24 cellular contexts compared by ENCODE assay signal in the genomic region with DNA sequence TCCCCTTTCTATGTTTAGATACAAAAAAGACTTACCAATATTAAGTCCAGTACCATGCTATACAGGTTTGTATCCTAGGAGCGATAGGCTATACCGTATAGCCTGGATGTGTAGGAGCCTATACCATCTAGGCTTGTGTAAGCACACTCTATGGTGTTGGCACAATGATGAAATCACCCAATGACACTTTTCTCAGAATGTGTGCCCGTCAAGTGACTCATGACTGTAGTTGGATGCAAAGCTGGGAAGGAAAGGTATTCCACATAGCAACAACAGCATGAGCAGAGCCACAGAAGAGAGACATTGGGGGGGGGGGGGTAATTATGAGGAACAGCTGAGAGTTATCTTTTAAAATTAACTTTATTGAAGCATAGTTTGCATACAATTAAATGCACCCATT.
DNase-seq lines count a peak whose midpoint lies in the region; ATAC-seq, FAIRE-seq and TF ChIP-seq lines count a peak whose summit lies in the region.
"Had no signal": no experiment of that assay in that cellular context is flagged by ENCODE, and none has a peak within 500 bp of the region (broad histone marks: within the 10 kb centered on the region; RNA-seq: fewer than 3 reads in every experiment).

No MANE protein-coding gene starts in this region.

- no peaks in the 10 kb centered on the region for H3K36me3 ChIP-seq in H1 (ENCODE audit: control insufficient read depth in 2 of 4, insufficient read depth in 4 of 4, low read length in 3 of 4)
- peaks cover 0 to 74% of the 10 kb centered on the region in 2 donors for H3K36me3 ChIP-seq in psoas muscle (ENCODE audit: insufficient read depth in 1 of 2, low read depth in 1 of 2)

- H3K4me1 ChIP-seq in H1 (replicated peaks in 1 of 4; ENCODE audit: control insufficient read depth in 3 of 4, insufficient read depth in 4 of 4, low read length in 3 of 4), result no peaks in the 10 kb centered on the region; a peak in 1 of 7 replicates
- peaks cover 3% of the 10 kb centered on the region for H3K4me1 ChIP-seq in psoas muscle
- H3K4me1 ChIP-seq: heart right ventricle had no signal

- H3K23ac ChIP-seq in H1 (ENCODE audit: insufficient read length), result no peak overlapping the region

- no peaks in the 10 kb centered on the region for H3K23me2 ChIP-seq in H1 (ENCODE audit: low read depth, low read length)

- H3K18ac ChIP-seq in H1 (ENCODE audit: extremely low read depth, low read length), result no peak overlapping the region

- no peak overlapping the region for H2BK15ac ChIP-seq in H1 (ENCODE audit: low read length)

- H4K5ac ChIP-seq in H1 (ENCODE audit: insufficient read length, low read depth, low read length), result no peak overlapping the region

- H3K4me1 Mint-ChIP-seq in T-cell, result no peaks in the 10 kb centered on the region
- H3K4me1 Mint-ChIP-seq: activated B cell treated with CpG ODN at 0.5 μM for 24 hours; activated naive CD8-positive, alpha-beta T cell treated with anti-CD3 and anti-CD28 coated beads for 36 hours had no signal

- TF ChIP-seq CTCF in H1 (IDR thresholded peaks at IDR 0.05; ENCODE audit: control extremely low read depth in 1 of 3, insufficient read depth in 1 of 3, low read depth in 1 of 3, low read length in 3 of 3) (no peak), psoas muscle (IDR thresholded peaks at IDR 0.05) (no peak)

- H3K9me3 ChIP-seq in H1 (ENCODE audit: insufficient read depth in 2 of 2, low read depth in 1 of 2, low read length in 1 of 2) (no peaks in the 10 kb centered on the region), psoas muscle (no peaks in the 10 kb centered on the region)
- H3K9me3 ChIP-seq: sigmoid colon had no signal

- no peak overlapping the region for H3K4me3 Mint-ChIP-seq in T-cell
- H3K4me3 Mint-ChIP-seq: activated B cell treated with CpG ODN at 0.5 μM for 24 hours; activated CD4-positive, alpha-beta memory T cell treated with anti-CD3 and anti-CD28 coated beads for 36 hours; activated naive CD8-positive, alpha-beta T cell treated with anti-CD3 and anti-CD28 coated beads for 36 hours; stimulated activated naive CD8-positive, alpha-beta T cell treated with anti-CD3 and anti-CD28 coated beads, Interleukin-15, Interleukin-2, amounts not matched to agents 100 ng/mL and 50 ng/mL, for 24 hours had no signal

- H2BK12ac ChIP-seq in H1 (ENCODE audit: low read depth, low read length), result no peak overlapping the region; the same call in 1 of the 2 replicates

- H3K9ac ChIP-seq in H1 (replicated peaks in 1 of 4; ENCODE audit: extremely low read depth in 1 of 4, low read depth in 3 of 4, low read length in 3 of 4), result no peak overlapping the region

- no peak overlapping the region for H3K14ac ChIP-seq in H1 (ENCODE audit: insufficient read length)

- POLR2A ChIA-PET in H1 (lab: Charles Lee; ENCODE audit: partially characterized antibody), result interaction anchor here (0.7 kb wide), 1 partner anchor 571 kb away, joined by 3 read pairs; no protein-coding TSS in a partner anchor
- POLR2A ChIA-PET in T-cell (lab: Charles Lee), result no interaction called here

- H2BK20ac ChIP-seq in H1 (ENCODE audit: low read length), result no peak overlapping the region

- H3K36me3 Mint-ChIP-seq in T-cell, result peaks cover 64% of the 10 kb centered on the region

- no peak overlapping the region for H2AFZ ChIP-seq in H1 (ENCODE audit: low read length)

- H2BK120ac ChIP-seq in H1 (replicated peaks; ENCODE audit: low read depth, low read length), result no peak overlapping the region

- no peak overlapping the region for H4K8ac ChIP-seq in H1 (ENCODE audit: extremely low read depth, insufficient read depth, low read length)

- H3K56ac ChIP-seq in H1 (replicated peaks; ENCODE audit: insufficient read length, low read depth, low read length), result no peak overlapping the region

- no peak for TF ChIP-seq EP300 in H1 (IDR thresholded peaks at IDR 0.05; ENCODE audit: borderline replicate concordance in 1 of 2, low read depth in 2 of 2, low read length in 2 of 2)

- no peak for TF ChIP-seq POLR2A in H1 (IDR thresholded peaks at IDR 0.05; ENCODE audit: control extremely low read depth in 1 of 2, low read depth in 2 of 2, low read length in 2 of 2)

- intact Hi-C loops in psoas muscle (cut with DNase I), result no loop called here

- no peak overlapping the region for H2BK5ac ChIP-seq in H1 (ENCODE audit: low read depth, low read length)

- H3K9me3 Mint-ChIP-seq in T-cell, result peaks cover 0 to 8% (median 6%) of the 10 kb centered on the region in 3 donors
- H3K9me3 Mint-ChIP-seq: activated T-helper 2 cell treated with anti-CD3 and anti-CD28 coated beads, Interferon-gamma antibody, Interleukin-2, Interleukin-4, amounts not matched to agents 10 μg/mL and 5 μg/mL and 100 μg/mL, durations not matched to agents 14 hours and 24 hours and 36 hours; stimulated activated naive CD8-positive, alpha-beta T cell treated with anti-CD3 and anti-CD28 coated beads, Interleukin-15, Interleukin-2, amounts not matched to agents 100 ng/mL and 50 ng/mL, for 24 hours had no signal

- H3K27ac Mint-ChIP-seq in T-cell, result no peak overlapping the region
- H3K27ac Mint-ChIP-seq: activated B cell treated with CpG ODN at 0.5 μM for 24 hours; activated CD4-positive, alpha-beta memory T cell treated with anti-CD3 and anti-CD28 coated beads for 36 hours; activated naive CD8-positive, alpha-beta T cell treated with anti-CD3 and anti-CD28 coated beads for 36 hours; activated T-helper 2 cell treated with anti-CD3 and anti-CD28 coated beads, Interferon-gamma antibody, Interleukin-2, Interleukin-4, amounts not matched to agents 10 μg/mL and 5 μg/mL and 100 μg/mL, durations not matched to agents 14 hours and 24 hours and 36 hours; stimulated activated naive CD8-positive, alpha-beta T cell treated with anti-CD3 and anti-CD28 coated beads, Interleukin-15, Interleukin-2, amounts not matched to agents 100 ng/mL and 50 ng/mL, for 24 hours had no signal

- H3K79me1 ChIP-seq in H1 (ENCODE audit: low read depth, low read length), result no peaks in the 10 kb centered on the region

- H3K27ac ChIP-seq in H1 (ENCODE audit: low read depth, low read length), result no peak overlapping the region
- peak overlapping the region; percentile 1 for H3K27ac ChIP-seq in psoas muscle
- H3K27ac ChIP-seq: heart right ventricle, sigmoid colon had no signal

- H4K20me1 ChIP-seq in H1 (replicated peaks in 1 of 2; ENCODE audit: control insufficient read depth in 1 of 2, insufficient read depth in 2 of 2, low read length in 2 of 2), result no peaks in the 10 kb centered on the region

- no peak for TF ChIP-seq RAD21 in H1 (IDR thresholded peaks at IDR 0.05 in 1 of 2, conservative IDR thresholded peaks at IDR 0.05 in 1 of 2; ENCODE audit: low read depth in 2 of 2, low read length in 2 of 2)

- no peaks in the 10 kb centered on the region for H3K27me3 Mint-ChIP-seq in T-cell
- H3K27me3 Mint-ChIP-seq: activated CD4-positive, alpha-beta memory T cell treated with anti-CD3 and anti-CD28 coated beads for 36 hours; activated naive CD8-positive, alpha-beta T cell treated with anti-CD3 and anti-CD28 coated beads for 36 hours; stimulated activated naive CD8-positive, alpha-beta T cell treated with anti-CD3 and anti-CD28 coated beads, Interleukin-15, Interleukin-2, amounts not matched to agents 100 ng/mL and 50 ng/mL, for 24 hours had no signal

- H3K4me2 ChIP-seq in H1 (ENCODE audit: insufficient read depth in 1 of 2, low read depth in 2 of 2, low read length in 2 of 2), result no peak overlapping the region

- no peak for FAIRE-seq in H1 (lab: Jason Lieb, UNC)
- FAIRE-seq: astrocyte had no signal

- no peak overlapping the region for H3K4ac ChIP-seq in H1 (replicated peaks; ENCODE audit: insufficient read length, low read depth, low read length)

- ATAC-seq in psoas muscle, result peak; percentile 21 to 68 (median 43)
- no peak for ATAC-seq in T-cell (replicated peaks in 1 of 4)
- ATAC-seq: heart right ventricle, left cardiac atrium had no signal

- H3K79me2 ChIP-seq in H1 (ENCODE audit: control insufficient read depth in 1 of 2, insufficient read depth in 2 of 2, low read length in 2 of 2), result no peaks in the 10 kb centered on the region

- H3K27me3 ChIP-seq in H1 (replicated peaks in 1 of 4; ENCODE audit: control insufficient read depth in 3 of 4, extremely low read depth in 1 of 4, insufficient read depth in 3 of 4, low read length in 3 of 4) (no peaks in the 10 kb centered on the region; a peak in 1 of 7 replicates), psoas muscle (ENCODE audit: insufficient read depth in 3 of 3, low read length in 2 of 3) (no peaks in the 10 kb centered on the region)
- H3K27me3 ChIP-seq: heart right ventricle, sigmoid colon had no signal

- WGBS in H1 (ENCODE audit: extremely low coverage in 1 of 2, insufficient coverage in 1 of 2, insufficient read length in 1 of 2, insufficient replicate concordance in 2 of 2, low coverage in 1 of 2, low lambda C conversion rate in 2 of 2, missing lambda C conversion rate in 1 of 2), 2 experiments, result 94% methylated on average over 3 of the region's 3 CpGs; no CpG with 5 or more reads in 1 of the 2 experiments
- WGBS in psoas muscle, 3 donors, result 94 to 98% (median 96%) methylated on average over 3 of the region's 3 CpGs

- H2AK5ac ChIP-seq in H1 (ENCODE audit: low read depth, low read length), result no peak overlapping the region

- H4K91ac ChIP-seq in H1 (replicated peaks; ENCODE audit: insufficient read length, low read length), result no peak overlapping the region

- no peak overlapping the region for H3K4me3 ChIP-seq in H1 (ENCODE audit: extremely low read depth in 1 of 4, insufficient read depth in 2 of 4, low read depth in 3 of 4, low read length in 4 of 4)
- H3K4me3 ChIP-seq in psoas muscle, result no peak overlapping the region
- H3K4me3 ChIP-seq: heart right ventricle, sigmoid colon had no signal

- DNase-seq in EL (peak; percentile 21), M059J (ENCODE audit: low read depth) (peak; percentile 33), H1 (ENCODE audit: low read depth in 1 of 2, low spot score in 2 of 2) (no peak), psoas muscle (no peak), NCI-H2227 (lab: John Stamatoyannopoulos, UW; ENCODE audit: unreplicated experiment) (no peak), T-cell (no peak), NCI-H82 treated with DMSO at 0.1 percent for 48 hours (lab: John Stamatoyannopoulos, UW; ENCODE audit: unreplicated experiment) (no peak)
- DNase-seq: activated B cell treated with CpG ODN at 0.5 μM for 24 hours; activated CD4-positive, alpha-beta memory T cell treated with anti-CD3 and anti-CD28 coated beads for 36 hours; activated CD8-positive, alpha-beta memory T cell treated with anti-CD3 and anti-CD28 coated beads, Interleukin-2, amount 50 U/mL, for 48 hours; activated naive CD8-positive, alpha-beta T cell treated with anti-CD3 and anti-CD28 coated beads for 36 hours; DMS 273 treated with DMSO at 0.1 percent for 48 hours; heart right ventricle; left cardiac atrium; mammary epithelial cell; NCI-H187; NCI-H345; NCI-H748 treated with DMSO at 0.1 percent for 48 hours; sigmoid colon; stimulated activated CD4-positive, alpha-beta T cell treated with anti-CD3 and anti-CD28 coated beads, Interleukin-15, amount 100 ng/mL, for 24 hours; T1000 had no signal

- CTCF ChIA-PET in H1 (lab: Charles Lee; ENCODE audit: partially characterized antibody) (interaction anchor here (1.2 kb wide), 1 partner anchor 373 kb away, joined by 3 read pairs; no protein-coding TSS in a partner anchor), T-cell (lab: Charles Lee) (interaction anchor here in 1 of 2 donors (1.1 kb wide), 1 partner anchor 69 kb away, joined by 3 read pairs; no protein-coding TSS in a partner anchor)

TF ChIP-seq in H1, 55 proteins besides CTCF, POLR2A, EP300 and RAD21 (continues in another document):
- no peak for TF ChIP-seq YY1 (IDR thresholded peaks at IDR 0.05; ENCODE audit: low read depth, low read length)

Comparison
In these comparisons a context has a peak if more than half of its experiments do, and no peak if none do; other contexts are left out.
1. DNase-seq: peak in EL (single experiment) and M059J (single experiment); none in H1 (0 of 2), psoas muscle (0 of 2), NCI-H2227 (single experiment), T-cell (0 of 34) and NCI-H82 treated with DMSO at 0.1 percent for 48 hours (single experiment).
2. ATAC-seq: peak in psoas muscle (4 of 4); none in T-cell (0 of 4).